ENCODE assay signal across 1 cellular context in the genomic region with DNA sequence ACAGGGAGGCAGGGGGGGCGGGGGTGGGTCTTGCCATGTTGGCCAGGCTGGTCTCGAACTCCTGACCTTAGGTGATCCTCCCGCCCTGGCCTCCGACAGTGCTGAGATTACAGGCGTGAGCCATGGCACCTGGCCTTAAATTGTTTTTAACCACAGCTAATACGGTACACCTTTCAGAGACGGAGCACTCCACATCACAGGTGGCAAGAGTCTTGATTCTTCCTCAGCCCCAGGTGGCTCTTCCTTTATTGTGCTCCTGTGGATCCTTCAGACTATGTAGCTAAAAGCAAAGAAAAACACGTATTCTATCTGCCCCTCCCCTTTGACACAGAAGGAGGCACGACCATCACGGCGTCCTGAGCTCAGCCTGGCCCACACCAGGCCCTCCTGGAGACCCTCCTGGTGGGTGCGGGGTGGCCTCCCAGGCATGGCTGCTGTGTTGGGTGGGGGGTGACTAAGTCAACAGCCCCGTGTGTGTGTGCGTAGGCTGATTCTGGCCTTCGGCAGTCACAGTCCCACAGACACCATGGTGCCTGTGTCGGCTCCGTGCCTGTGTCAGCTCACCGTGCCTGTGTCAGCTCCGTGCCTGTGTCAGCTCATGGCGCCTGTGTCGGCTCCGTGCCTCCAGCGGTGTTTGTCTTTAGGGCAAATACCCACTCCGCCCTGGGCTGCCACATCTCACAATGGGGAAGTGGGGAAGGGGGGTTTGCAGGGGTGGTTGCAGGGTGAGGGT.
A peak's percentile ranks its signal among the peaks of the same experiment; 100 is the strongest.
TF ChIP-seq lines count a peak whose summit lies in the region.

No MANE protein-coding gene starts in this region.

TF ChIP-seq in K562, 482 proteins besides CTCF, POLR2A, EP300 and RAD21 (continues in another document):
- TF ChIP-seq, protein P1, sequence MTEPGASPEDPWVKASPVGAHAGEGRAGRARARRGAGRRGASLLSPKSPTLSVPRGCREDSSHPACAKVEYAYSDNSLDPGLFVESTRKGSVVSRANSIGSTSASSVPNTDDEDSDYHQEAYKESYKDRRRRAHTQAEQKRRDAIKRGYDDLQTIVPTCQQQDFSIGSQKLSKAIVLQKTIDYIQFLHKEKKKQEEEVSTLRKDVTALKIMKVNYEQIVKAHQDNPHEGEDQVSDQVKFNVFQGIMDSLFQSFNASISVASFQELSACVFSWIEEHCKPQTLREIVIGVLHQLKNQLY (CRISPR knock-in tag; conservative IDR thresholded peaks at IDR 0.05) = 0 out of 4 replicates have a peak, but pooled peaks of 1 of the 2 experiments have one; percentile 58
- TF ChIP-seq, protein P2, sequence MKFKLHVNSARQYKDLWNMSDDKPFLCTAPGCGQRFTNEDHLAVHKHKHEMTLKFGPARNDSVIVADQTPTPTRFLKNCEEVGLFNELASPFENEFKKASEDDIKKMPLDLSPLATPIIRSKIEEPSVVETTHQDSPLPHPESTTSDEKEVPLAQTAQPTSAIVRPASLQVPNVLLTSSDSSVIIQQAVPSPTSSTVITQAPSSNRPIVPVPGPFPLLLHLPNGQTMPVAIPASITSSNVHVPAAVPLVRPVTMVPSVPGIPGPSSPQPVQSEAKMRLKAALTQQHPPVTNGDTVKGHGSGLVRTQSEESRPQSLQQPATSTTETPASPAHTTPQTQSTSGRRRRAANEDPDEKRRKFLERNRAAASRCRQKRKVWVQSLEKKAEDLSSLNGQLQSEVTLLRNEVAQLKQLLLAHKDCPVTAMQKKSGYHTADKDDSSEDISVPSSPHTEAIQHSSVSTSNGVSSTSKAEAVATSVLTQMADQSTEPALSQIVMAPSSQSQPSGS (CRISPR knock-in tag; IDR thresholded peaks at IDR 0.05) = no peak
- TF ChIP-seq, protein P3, sequence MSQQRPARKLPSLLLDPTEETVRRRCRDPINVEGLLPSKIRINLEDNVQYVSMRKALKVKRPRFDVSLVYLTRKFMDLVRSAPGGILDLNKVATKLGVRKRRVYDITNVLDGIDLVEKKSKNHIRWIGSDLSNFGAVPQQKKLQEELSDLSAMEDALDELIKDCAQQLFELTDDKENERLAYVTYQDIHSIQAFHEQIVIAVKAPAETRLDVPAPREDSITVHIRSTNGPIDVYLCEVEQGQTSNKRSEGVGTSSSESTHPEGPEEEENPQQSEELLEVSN (IDR thresholded peaks at IDR 0.05; ENCODE audit: borderline replicate concordance in 1 of 2, extremely low read depth in 1 of 2, insufficient read depth in 1 of 2, insufficient read length in 1 of 2, low read depth in 1 of 2, low read length in 1 of 2, poor library complexity in 1 of 2, severe bottlenecking in 1 of 2) = no peak
- TF ChIP-seq NCOA4 (IDR thresholded peaks at IDR 0.05; ENCODE audit: partially characterized antibody) (no peak), ZNF785 (CRISPR knock-in tag; IDR thresholded peaks at IDR 0.05) (no peak), RCOR1 (IDR thresholded peaks at IDR 0.05; ENCODE audit: borderline replicate concordance in 1 of 2, low read depth in 2 of 2, low read length in 2 of 2) (no peak), YY1 (IDR thresholded peaks at IDR 0.05; ENCODE audit: borderline replicate concordance in 1 of 3, control insufficient read depth in 1 of 3, extremely low read depth in 1 of 3, insufficient read depth in 3 of 3, insufficient read length in 1 of 3, insufficient replicate concordance in 2 of 3, low read depth in 1 of 3, low read length in 2 of 3) (no peak), NUFIP1 (IDR thresholded peaks at IDR 0.05; ENCODE audit: partially characterized antibody) (no peak), SETDB1 (IDR thresholded peaks at IDR 0.05; ENCODE audit: low read length) (no peak), SMARCA5 (IDR thresholded peaks at IDR 0.05) (no peak), ELF2 (CRISPR knock-in tag; IDR thresholded peaks at IDR 0.05) (no peak), PHF20 (IDR thresholded peaks at IDR 0.05; ENCODE audit: partially characterized antibody) (no peak), KLF16 (IDR thresholded peaks at IDR 0.05) (no peak), MTF1 (CRISPR knock-in tag; IDR thresholded peaks at IDR 0.05; ENCODE audit: borderline replicate concordance) (no peak), ZBTB8A (IDR thresholded peaks at IDR 0.05; ENCODE audit: partially characterized antibody) (no peak), ZNF79 (CRISPR knock-in tag; IDR thresholded peaks at IDR 0.05; ENCODE audit: low read depth) (no peak), RBM14 (IDR thresholded peaks at IDR 0.05; ENCODE audit: borderline replicate concordance, insufficient read depth, low read depth, low read length) (0 out of 2 replicates have a peak, but pooled peaks have one; percentile 38), ZNF140 (CRISPR knock-in tag; IDR thresholded peaks at IDR 0.05) (no peak), POLR2H (tag; IDR thresholded peaks at IDR 0.05; ENCODE audit: low read depth) (no peak), ZBTB17 (CRISPR knock-in tag; IDR thresholded peaks at IDR 0.05) (peak; percentile 86), MYBL2 (IDR thresholded peaks at IDR 0.05; ENCODE audit: low read depth) (no peak), MYBL2 (CRISPR knock-in tag; IDR thresholded peaks at IDR 0.05; ENCODE audit: borderline replicate concordance) (no peak), KDM1A (IDR thresholded peaks at IDR 0.05) (no peak), NCOA2 (IDR thresholded peaks at IDR 0.05; ENCODE audit: partially characterized antibody in 2 of 2) (no peak), ZFP36 (IDR thresholded peaks at IDR 0.05; ENCODE audit: low read depth, low read length, partially characterized antibody) (no peak), ZC3H11A (IDR thresholded peaks at IDR 0.05; ENCODE audit: low read depth, low read length) (no peak), NFXL1 (CRISPR knock-in tag; IDR thresholded peaks at IDR 0.05) (no peak), CBX5 (IDR thresholded peaks at IDR 0.05; ENCODE audit: borderline replicate concordance, low read depth) (no peak), KDM5B (IDR thresholded peaks at IDR 0.05; ENCODE audit: insufficient replicate concordance, low read depth, low read length) (peak; percentile 60), SRSF9 (IDR thresholded peaks at IDR 0.05; ENCODE audit: borderline replicate concordance, low read depth, low read length) (no peak), ZSCAN32 (CRISPR knock-in tag; IDR thresholded peaks at IDR 0.05) (no peak)
- TF ChIP-seq, protein P4, sequence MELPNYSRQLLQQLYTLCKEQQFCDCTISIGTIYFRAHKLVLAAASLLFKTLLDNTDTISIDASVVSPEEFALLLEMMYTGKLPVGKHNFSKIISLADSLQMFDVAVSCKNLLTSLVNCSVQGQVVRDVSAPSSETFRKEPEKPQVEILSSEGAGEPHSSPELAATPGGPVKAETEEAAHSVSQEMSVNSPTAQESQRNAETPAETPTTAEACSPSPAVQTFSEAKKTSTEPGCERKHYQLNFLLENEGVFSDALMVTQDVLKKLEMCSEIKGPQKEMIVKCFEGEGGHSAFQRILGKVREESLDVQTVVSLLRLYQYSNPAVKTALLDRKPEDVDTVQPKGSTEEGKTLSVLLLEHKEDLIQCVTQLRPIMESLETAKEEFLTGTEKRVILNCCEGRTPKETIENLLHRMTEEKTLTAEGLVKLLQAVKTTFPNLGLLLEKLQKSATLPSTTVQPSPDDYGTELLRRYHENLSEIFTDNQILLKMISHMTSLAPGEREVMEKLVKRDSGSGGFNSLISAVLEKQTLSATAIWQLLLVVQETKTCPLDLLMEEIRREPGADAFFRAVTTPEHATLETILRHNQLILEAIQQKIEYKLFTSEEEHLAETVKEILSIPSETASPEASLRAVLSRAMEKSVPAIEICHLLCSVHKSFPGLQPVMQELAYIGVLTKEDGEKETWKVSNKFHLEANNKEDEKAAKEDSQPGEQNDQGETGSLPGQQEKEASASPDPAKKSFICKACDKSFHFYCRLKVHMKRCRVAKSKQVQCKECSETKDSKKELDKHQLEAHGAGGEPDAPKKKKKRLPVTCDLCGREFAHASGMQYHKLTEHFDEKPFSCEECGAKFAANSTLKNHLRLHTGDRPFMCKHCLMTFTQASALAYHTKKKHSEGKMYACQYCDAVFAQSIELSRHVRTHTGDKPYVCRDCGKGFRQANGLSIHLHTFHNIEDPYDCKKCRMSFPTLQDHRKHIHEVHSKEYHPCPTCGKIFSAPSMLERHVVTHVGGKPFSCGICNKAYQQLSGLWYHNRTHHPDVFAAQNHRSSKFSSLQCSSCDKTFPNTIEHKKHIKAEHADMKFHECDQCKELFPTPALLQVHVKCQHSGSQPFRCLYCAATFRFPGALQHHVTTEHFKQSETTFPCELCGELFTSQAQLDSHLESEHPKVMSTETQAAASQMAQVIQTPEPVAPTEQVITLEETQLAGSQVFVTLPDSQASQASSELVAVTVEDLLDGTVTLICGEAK (IDR thresholded peaks at IDR 0.05) = 0 out of 2 replicates have a peak, but pooled peaks have one; percentile 33
- TF ChIP-seq, protein P4 (CRISPR knock-in tag; IDR thresholded peaks at IDR 0.05) = no peak
- TF ChIP-seq, protein P5, sequence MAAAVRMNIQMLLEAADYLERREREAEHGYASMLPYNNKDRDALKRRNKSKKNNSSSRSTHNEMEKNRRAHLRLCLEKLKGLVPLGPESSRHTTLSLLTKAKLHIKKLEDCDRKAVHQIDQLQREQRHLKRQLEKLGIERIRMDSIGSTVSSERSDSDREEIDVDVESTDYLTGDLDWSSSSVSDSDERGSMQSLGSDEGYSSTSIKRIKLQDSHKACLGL (CRISPR knock-in tag; IDR thresholded peaks at IDR 0.05; ENCODE audit: borderline replicate concordance, poor library complexity, severe bottlenecking) = no peak
- TF ChIP-seq, protein P6, sequence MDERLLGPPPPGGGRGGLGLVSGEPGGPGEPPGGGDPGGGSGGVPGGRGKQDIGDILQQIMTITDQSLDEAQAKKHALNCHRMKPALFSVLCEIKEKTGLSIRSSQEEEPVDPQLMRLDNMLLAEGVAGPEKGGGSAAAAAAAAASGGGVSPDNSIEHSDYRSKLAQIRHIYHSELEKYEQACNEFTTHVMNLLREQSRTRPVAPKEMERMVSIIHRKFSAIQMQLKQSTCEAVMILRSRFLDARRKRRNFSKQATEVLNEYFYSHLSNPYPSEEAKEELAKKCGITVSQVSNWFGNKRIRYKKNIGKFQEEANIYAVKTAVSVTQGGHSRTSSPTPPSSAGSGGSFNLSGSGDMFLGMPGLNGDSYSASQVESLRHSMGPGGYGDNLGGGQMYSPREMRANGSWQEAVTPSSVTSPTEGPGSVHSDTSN (CRISPR knock-in tag; IDR thresholded peaks at IDR 0.05; ENCODE audit: low read depth) = no peak
- TF ChIP-seq, protein P6 (tag; conservative IDR thresholded peaks at IDR 0.05; ENCODE audit: low read depth) = no peak
- TF ChIP-seq, protein P7, sequence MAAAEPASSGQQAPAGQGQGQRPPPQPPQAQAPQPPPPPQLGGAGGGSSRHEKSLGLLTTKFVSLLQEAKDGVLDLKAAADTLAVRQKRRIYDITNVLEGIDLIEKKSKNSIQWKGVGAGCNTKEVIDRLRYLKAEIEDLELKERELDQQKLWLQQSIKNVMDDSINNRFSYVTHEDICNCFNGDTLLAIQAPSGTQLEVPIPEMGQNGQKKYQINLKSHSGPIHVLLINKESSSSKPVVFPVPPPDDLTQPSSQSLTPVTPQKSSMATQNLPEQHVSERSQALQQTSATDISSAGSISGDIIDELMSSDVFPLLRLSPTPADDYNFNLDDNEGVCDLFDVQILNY (CRISPR knock-in tag; IDR thresholded peaks at IDR 0.05) = no peak
- TF ChIP-seq, protein P8, sequence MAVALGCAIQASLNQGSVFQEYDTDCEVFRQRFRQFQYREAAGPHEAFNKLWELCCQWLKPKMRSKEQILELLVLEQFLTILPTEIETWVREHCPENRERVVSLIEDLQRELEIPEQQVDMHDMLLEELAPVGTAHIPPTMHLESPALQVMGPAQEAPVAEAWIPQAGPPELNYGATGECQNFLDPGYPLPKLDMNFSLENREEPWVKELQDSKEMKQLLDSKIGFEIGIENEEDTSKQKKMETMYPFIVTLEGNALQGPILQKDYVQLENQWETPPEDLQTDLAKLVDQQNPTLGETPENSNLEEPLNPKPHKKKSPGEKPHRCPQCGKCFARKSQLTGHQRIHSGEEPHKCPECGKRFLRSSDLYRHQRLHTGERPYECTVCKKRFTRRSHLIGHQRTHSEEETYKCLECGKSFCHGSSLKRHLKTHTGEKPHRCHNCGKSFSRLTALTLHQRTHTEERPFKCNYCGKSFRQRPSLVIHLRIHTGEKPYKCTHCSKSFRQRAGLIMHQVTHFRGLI (CRISPR knock-in tag; IDR thresholded peaks at IDR 0.05) = no peak
- TF ChIP-seq, protein P9, sequence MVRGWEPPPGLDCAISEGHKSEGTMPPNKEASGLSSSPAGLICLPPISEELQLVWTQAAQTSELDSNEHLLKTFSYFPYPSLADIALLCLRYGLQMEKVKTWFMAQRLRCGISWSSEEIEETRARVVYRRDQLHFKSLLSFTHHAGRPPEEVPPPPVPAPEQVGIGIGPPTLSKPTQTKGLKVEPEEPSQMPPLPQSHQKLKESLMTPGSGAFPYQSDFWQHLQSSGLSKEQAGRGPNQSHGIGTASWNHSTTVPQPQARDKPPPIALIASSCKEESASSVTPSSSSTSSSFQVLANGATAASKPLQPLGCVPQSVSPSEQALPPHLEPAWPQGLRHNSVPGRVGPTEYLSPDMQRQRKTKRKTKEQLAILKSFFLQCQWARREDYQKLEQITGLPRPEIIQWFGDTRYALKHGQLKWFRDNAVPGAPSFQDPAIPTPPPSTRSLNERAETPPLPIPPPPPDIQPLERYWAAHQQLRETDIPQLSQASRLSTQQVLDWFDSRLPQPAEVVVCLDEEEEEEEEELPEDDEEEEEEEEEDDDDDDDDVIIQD (CRISPR knock-in tag; IDR thresholded peaks at IDR 0.05) = no peak
